ENCODE assay signal across 8 cellular contexts in the genomic region with DNA sequence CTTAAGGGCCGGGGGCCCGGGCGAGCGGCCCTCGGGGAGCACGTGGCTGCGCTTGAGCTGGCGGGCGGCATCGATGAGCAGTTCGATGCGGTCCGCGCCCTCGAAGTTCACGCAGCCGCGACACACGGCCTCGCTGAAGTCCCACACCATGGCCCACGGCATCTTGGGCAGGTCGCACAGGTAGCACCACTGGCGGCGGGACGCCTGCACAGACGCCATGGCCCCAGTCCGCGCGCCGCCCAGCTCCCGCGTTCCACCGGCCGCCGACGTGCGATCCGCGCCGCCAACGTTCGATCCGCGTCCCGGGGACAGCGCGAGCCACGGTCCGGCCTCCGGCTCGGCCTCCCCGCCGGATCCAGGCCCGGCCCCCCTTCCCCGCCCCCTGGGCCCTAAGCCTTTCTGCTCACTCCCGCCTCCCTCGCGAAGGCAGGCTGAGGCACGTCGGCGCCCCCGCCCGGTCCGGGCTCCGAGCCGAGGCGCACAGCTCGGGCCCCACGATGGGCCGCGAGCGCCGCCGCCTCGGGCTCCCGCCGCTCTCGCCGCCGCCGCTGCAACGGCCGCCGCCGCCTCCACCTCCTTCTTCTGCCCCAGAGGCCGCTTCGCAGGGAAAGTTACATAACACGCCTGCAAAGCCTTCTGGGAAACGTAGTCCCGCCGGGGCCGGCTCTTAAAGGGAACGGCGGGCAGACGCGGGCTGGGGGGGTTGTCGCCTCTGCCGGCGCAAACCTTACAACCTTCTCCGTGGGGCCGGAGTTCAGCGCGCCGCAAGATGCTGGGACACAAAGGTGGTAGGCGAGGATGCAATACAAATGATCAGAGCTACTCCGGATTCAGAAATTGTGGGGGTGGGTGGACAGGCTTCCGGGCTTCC. TPM values are rescaled to one million over a fixed set of nuclear protein-coding genes. Genes with fewer than 3 reads are reported as not detected.
DNase-seq lines count a peak whose midpoint lies in the region; ATAC-seq, FAIRE-seq and TF ChIP-seq lines count a peak whose summit lies in the region.

A gene with protein sequence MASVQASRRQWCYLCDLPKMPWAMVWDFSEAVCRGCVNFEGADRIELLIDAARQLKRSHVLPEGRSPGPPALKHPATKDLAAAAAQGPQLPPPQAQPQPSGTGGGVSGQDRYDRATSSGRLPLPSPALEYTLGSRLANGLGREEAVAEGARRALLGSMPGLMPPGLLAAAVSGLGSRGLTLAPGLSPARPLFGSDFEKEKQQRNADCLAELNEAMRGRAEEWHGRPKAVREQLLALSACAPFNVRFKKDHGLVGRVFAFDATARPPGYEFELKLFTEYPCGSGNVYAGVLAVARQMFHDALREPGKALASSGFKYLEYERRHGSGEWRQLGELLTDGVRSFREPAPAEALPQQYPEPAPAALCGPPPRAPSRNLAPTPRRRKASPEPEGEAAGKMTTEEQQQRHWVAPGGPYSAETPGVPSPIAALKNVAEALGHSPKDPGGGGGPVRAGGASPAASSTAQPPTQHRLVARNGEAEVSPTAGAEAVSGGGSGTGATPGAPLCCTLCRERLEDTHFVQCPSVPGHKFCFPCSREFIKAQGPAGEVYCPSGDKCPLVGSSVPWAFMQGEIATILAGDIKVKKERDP (minus strand): TSS at position 586 of the 871 bp plus-strand sequence. CDS start 367 bp downstream, at position 219.

- 2% methylated on average over 35 of the region's 107 CpGs for WGBS in mammary epithelial cell (ENCODE audit: low coverage, missing lambda C conversion rate)
- 0% methylated on average over 70 to 107 of the region's 107 CpGs for WGBS in small intestine, 3 donors

- H3K4me2 ChIP-seq in mammary epithelial cell (ENCODE audit: insufficient read depth, low read depth, low read length) = peak within 1 kb of the TSS; percentile 90

- no peaks in the 10 kb centered on the region for H3K9me3 ChIP-seq in mammary epithelial cell (replicated peaks; ENCODE audit: insufficient read depth, low read length)
- no peaks in the 10 kb centered on the region for H3K9me3 ChIP-seq in small intestine (ENCODE audit: control insufficient read depth, low read depth)

- peak within 1 kb of the TSS; percentile 64 for H3K9ac ChIP-seq in mammary epithelial cell (ENCODE audit: insufficient read depth, low read length)

- intact Hi-C loops in mammary epithelial cell (cut with micrococcal nuclease) = loop anchor here (1.0 to 10.0 kb wide), 6 partner anchors 17 to 189 kb away; partner anchors contain the start of genes CCDC61, MYPOP and SYMPK

- peak; percentile 75 for DNase-seq in 8988T
- DNase-seq in NCI-H226 = peak; percentile 90
- DNase-seq in mammary epithelial cell = peak; percentile 92
- DNase-seq in iPS-NIHi7 (ENCODE audit: extremely low spot score) = peak; percentile 79
- DNase-seq in small intestine = peak; percentile 95

- no peaks in the 10 kb centered on the region for H3K27me3 ChIP-seq in mammary epithelial cell (ENCODE audit: insufficient read depth, low read length)
- no peaks in the 10 kb centered on the region for H3K27me3 ChIP-seq in small intestine (ENCODE audit: control insufficient read depth in 2 of 2, insufficient read depth in 2 of 2, low read length in 2 of 2)

- ATAC-seq in GM18861 (IDR thresholded peaks at IDR 0.05; ENCODE audit: unreplicated experiment) (peak; percentile 43), HG03108 (IDR thresholded peaks at IDR 0.05; ENCODE audit: unreplicated experiment) (peak; percentile 36)

- in situ Hi-C loops in mammary epithelial cell (cut with MboI; ENCODE audit: low sequenced_read_pairs in 2 of 2) = no loop called here

- peaks cover 20% of the 10 kb centered on the region for H3K79me2 ChIP-seq in mammary epithelial cell (ENCODE audit: insufficient read depth, low read length)

- no peaks in the 10 kb centered on the region for H4K20me1 ChIP-seq in mammary epithelial cell (ENCODE audit: insufficient read depth, low read length)

- H3K27ac ChIP-seq in mammary epithelial cell (ENCODE audit: insufficient read depth, low read depth, low read length) = peak within 1 kb of the TSS; percentile 73
- H3K27ac ChIP-seq in small intestine (ENCODE audit: low read depth in 1 of 2, low read length in 1 of 2) = peak within 1 kb of the TSS; percentile 86 to 95

- dilution Hi-C loops in mammary epithelial cell (cut with HindIII; ENCODE audit: low sequenced_read_pairs) = no loop called here

- no peak for FAIRE-seq in small intestine (lab: Jason Lieb, UNC)

- TF ChIP-seq CTCF in WI38 (IDR thresholded peaks at IDR 0.05; ENCODE audit: low read depth, low read length) (no peak), mammary epithelial cell (conservative IDR thresholded peaks at IDR 0.05 in 1 of 2, IDR thresholded peaks at IDR 0.05 in 1 of 2; ENCODE audit: extremely low read depth in 1 of 2, insufficient read depth in 1 of 2, low read depth in 1 of 2, low read length in 2 of 2) (no peak)

- peak within 1 kb of the TSS; percentile 68 for H3K4me3 ChIP-seq in WI38 (ENCODE audit: low read depth, low read length)
- H3K4me3 ChIP-seq in mammary epithelial cell (replicated peaks in 1 of 3; ENCODE audit: insufficient read depth in 1 of 3, low read depth in 2 of 3, low read length in 3 of 3) = peak within 1 kb of the TSS; percentile 54 to 74 (median 61)
- H3K4me3 ChIP-seq in small intestine (ENCODE audit: low read depth in 1 of 2, low read length in 2 of 2) = peak within 1 kb of the TSS; percentile 71 to 79

- H3K36me3 ChIP-seq in mammary epithelial cell (ENCODE audit: insufficient read depth, low read length) = no peaks in the 10 kb centered on the region
- peaks cover 0 to 3% of the 10 kb centered on the region in 2 donors for H3K36me3 ChIP-seq in small intestine (ENCODE audit: control insufficient read depth in 2 of 2, insufficient read depth in 2 of 2, low read length in 2 of 2)

- H2AFZ ChIP-seq in mammary epithelial cell (ENCODE audit: low read depth, low read length) = peak within 1 kb of the TSS; percentile 96

- no TSS peak for BruUV-seq in mammary epithelial cell (replicated peaks; lab: Mats Ljungman, UMichigan)

- CTCF ChIA-PET in mammary epithelial cell (lab: Charles Lee; ENCODE audit: low non-redundant PET) = interaction anchor here (0.6 to 0.8 kb wide), 3 partner anchors 67 to 290 kb away, joined by 3 to 4 read pairs (median 3); no protein-coding TSS in a partner anchor

- H3K4me1 ChIP-seq in mammary epithelial cell (ENCODE audit: insufficient read depth, low read length) (peaks cover 32% of the 10 kb centered on the region), small intestine (ENCODE audit: control insufficient read depth in 2 of 2, insufficient read depth in 1 of 2, low read depth in 1 of 2, low read length in 1 of 2) (peaks cover 2 to 6% of the 10 kb centered on the region in 2 donors)

RNA-seq across cellular contexts. Expression of the gene that starts here (rescaled TPM):
- 10 to 100 TPM; 15.9 to 28.0 TPM for total RNA-seq in mammary epithelial cell
- 5.7 TPM for polyA plus RNA-seq in mammary epithelial cell
- polyA minus RNA-seq in mammary epithelial cell = 6.1 TPM
- polyA plus RNA-seq in small intestine = 10 to 100 TPM; 14.5 to 16.7 (median 14.6) TPM

Comparison
In these comparisons a context has a peak if more than half of its experiments do, and no peak if none do; other contexts are left out.
1. Peak in every context shown above with its lines: DNase-seq, ATAC-seq, H3K4me3 ChIP-seq and H3K27ac ChIP-seq.